Comparison of ENCODE assay signal across 21 cellular contexts in genomic region chr5:137587952-137588351, GRCh38.
"Had no signal": no experiment of that assay in that cellular context is flagged by ENCODE, and none has a peak within 500 bp of the region (broad histone marks: within the 10 kb centered on the region; RNA-seq: fewer than 3 reads in every experiment).

No MANE protein-coding gene starts in this region.

- DNase-seq: KBM-7; MV-4-11; NCI-H1048; NCI-H1105 treated with DMSO at 0.1 percent for 48 hours; NCI-H1417 treated with DMSO at 0.1 percent for 48 hours; NCI-H146; NCI-H1694 treated with DMSO at 0.1 percent for 48 hours; NCI-H1930; NCI-H2081; NCI-H2107; NCI-H524; NCI-H526 treated with DMSO at 0.1 percent for 48 hours; NCI-H774; NK-92 treated with Interleukin-12 subunit alpha and Interleukin-12 subunit beta, amount 100 ng/mL, for 24 hours; PC-3; SHP77; SK-N-SH; SW 1271; T-cell had no signal

- H3K9me3 ChIP-seq: SK-N-SH had no signal

- H3K27ac ChIP-seq: RWPE1 had no signal

- ATAC-seq: Panc1, PC-3, T-cell had no signal
